In the genomic region with DNA sequence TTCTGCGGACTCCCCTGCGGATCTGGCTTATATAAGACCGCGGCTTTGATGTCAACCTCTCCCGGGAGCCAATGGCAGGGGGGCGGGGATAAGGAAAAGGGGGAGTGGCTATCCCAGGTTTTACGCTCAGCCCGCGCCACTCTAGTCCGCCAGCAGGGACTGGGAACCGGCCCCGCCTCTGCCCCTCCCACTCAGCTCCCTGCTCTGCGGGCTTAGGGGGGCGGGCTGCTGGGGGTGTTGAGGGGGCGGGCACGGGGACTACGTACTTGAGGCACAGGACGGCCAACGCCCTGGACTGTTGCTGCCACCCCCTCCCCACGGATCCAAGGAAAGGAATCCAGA, we compare ENCODE assay signal across 8 cellular contexts. TPM values are rescaled to one million over a fixed set of nuclear protein-coding genes. Genes with fewer than 3 reads are reported as not detected.
DNase-seq lines count a peak whose midpoint lies in the region; ATAC-seq and TF ChIP-seq lines count a peak whose summit lies in the region.

TSS of gene HAND1 (minus strand) at position 4 of the 342 bp plus-strand sequence. CDS start 219 bp downstream, outside the sequence.

- H3K9me3 ChIP-seq in GM23248 (ENCODE audit: low read depth) (no peaks in the 10 kb centered on the region), neural progenitor cell (ENCODE audit: low read depth) (no peaks in the 10 kb centered on the region)

- ATAC-seq in HG02885 (IDR thresholded peaks at IDR 0.05; ENCODE audit: poor library complexity, unreplicated experiment) (no peak), HG02870 (IDR thresholded peaks at IDR 0.05; ENCODE audit: unreplicated experiment) (no peak)

- H3K4me1 ChIP-seq in GM23248 (ENCODE audit: insufficient read depth) (no peaks in the 10 kb centered on the region), neural progenitor cell (peaks cover 23% of the 10 kb centered on the region)

- peak within 1 kb of the TSS; percentile 76 for H3K4me3 Mint-ChIP-seq in neural progenitor cell

- H3F3A ChIP-seq in GM23248 (ENCODE audit: insufficient read depth) (no peaks in the 10 kb centered on the region), neural progenitor cell (ENCODE audit: low read depth) (peaks cover 23% of the 10 kb centered on the region)

- peaks cover 95% of the 10 kb centered on the region for H3K27me3 Mint-ChIP-seq in neural progenitor cell (ENCODE audit: insufficient read depth, low read depth)

- in situ Hi-C loops in GM23248 (cut with MboI), result no loop called here

- H3K79me2 ChIP-seq in GM23248 (ENCODE audit: insufficient read depth), result no peaks in the 10 kb centered on the region
- H3K79me2 ChIP-seq in neural progenitor cell (ENCODE audit: low read depth), result no peaks in the 10 kb centered on the region

- 3 to 4% methylated on average over 15 to 19 of the region's 20 CpGs for WGBS in GM23248 (ENCODE audit: low coverage in 1 of 2, low lambda C conversion rate in 2 of 2, missing lambda C conversion rate in 2 of 2), 2 experiments

- no peak within 1 kb of the TSS for H3K9ac ChIP-seq in GM23248
- H3K9ac ChIP-seq in neural progenitor cell, result no peak within 1 kb of the TSS

- H3K27ac ChIP-seq in GM23248 (no peak within 1 kb of the TSS), neural progenitor cell (no peak within 1 kb of the TSS)

- peaks cover 33% of the 10 kb centered on the region for H3K4me1 Mint-ChIP-seq in neural progenitor cell

- TF ChIP-seq CTCF in epithelial cell of esophagus (IDR thresholded peaks at IDR 0.05; ENCODE audit: insufficient read depth, low read depth, low read length, missing control alignments) (no peak), neural progenitor cell (IDR thresholded peaks at IDR 0.05) (no peak)

- H3K36me3 ChIP-seq in GM23248 (ENCODE audit: low read depth) (no peaks in the 10 kb centered on the region), neural progenitor cell (no peaks in the 10 kb centered on the region)

- H3K27me3 ChIP-seq in GM23248 (replicated peaks; ENCODE audit: insufficient read depth) (peaks cover 98% of the 10 kb centered on the region), neural progenitor cell (peaks cover 100% of the 10 kb centered on the region)

- H3K9me2 ChIP-seq in GM23248 (ENCODE audit: insufficient read depth), result no peaks in the 10 kb centered on the region

- H2AFZ ChIP-seq in GM23248, result no peak within 1 kb of the TSS
- H2AFZ ChIP-seq in neural progenitor cell (replicated peaks), result no peak within 1 kb of the TSS

- H3K9me3 Mint-ChIP-seq in neural progenitor cell, result peaks cover 4% of the 10 kb centered on the region

- DNase-seq in GM23248 (peak; percentile 38), NCI-H526 treated with DMSO at 0.1 percent for 48 hours (lab: John Stamatoyannopoulos, UW) (peak; percentile 44), epithelial cell of esophagus (ENCODE audit: low read depth) (peak; percentile 49), neural progenitor cell (ENCODE audit: low spot score) (peak; percentile 92), SKM-1 treated with dmso at 0.1 percent for 144 hours (lab: John Stamatoyannopoulos, UW; ENCODE audit: unreplicated experiment) (no peak), posterior vena cava (ENCODE audit: low spot score) (no peak)

- H3K36me3 Mint-ChIP-seq in neural progenitor cell, result no peaks in the 10 kb centered on the region

- H4K20me1 ChIP-seq in GM23248 (ENCODE audit: insufficient read depth) (no peaks in the 10 kb centered on the region), neural progenitor cell (ENCODE audit: low read depth) (peaks cover 99% of the 10 kb centered on the region)

- H3K27ac Mint-ChIP-seq in neural progenitor cell, result no peak within 1 kb of the TSS

- H3K4me3 ChIP-seq in GM23248 (peak within 1 kb of the TSS; percentile 34; the same call in 1 of the 2 replicates), epithelial cell of esophagus (ENCODE audit: low read length) (peak within 1 kb of the TSS; percentile 1), neural progenitor cell (peak within 1 kb of the TSS; percentile 44)

- intact Hi-C loops in posterior vena cava (cut with DNase I), result loop anchor here in 1 of 2 donors (10.0 kb wide), 1 partner anchor 1093 kb away; no protein-coding TSS in a partner anchor

- H3K4me2 ChIP-seq in GM23248 (ENCODE audit: unreplicated experiment) (peak within 1 kb of the TSS; percentile 69), neural progenitor cell (peak within 1 kb of the TSS; percentile 82)

RNA-seq across cellular contexts. Expression of gene HAND1, which starts in this region (rescaled TPM):
- not detected in 2 replicates for total RNA-seq in GM23248 (2014; rRNA removed; shearing (Covaris generic))
- not detected in 2 replicates for polyA plus RNA-seq in GM23248 (2016; fragmentation: Nextera tagmentation; extraction: Ambion mirVana)
- total RNA-seq in neural progenitor cell (ENCODE audit: low replicate concordance) (not detected in 2 replicates), posterior vena cava (not detected)

Comparison
In these comparisons a context has a peak if more than half of its experiments do, and no peak if none do; other contexts are left out.
1. Peak in DNase-seq, H3K4me3 ChIP-seq and H3K4me2 ChIP-seq in GM23248; RNA of the gene not detected or under 1 TPM.
2. Peak in DNase-seq, H3K4me3 ChIP-seq and H3K4me2 ChIP-seq in neural progenitor cell; RNA of the gene not detected or under 1 TPM.
3. DNase-seq: peak in NCI-H526 treated with DMSO at 0.1 percent for 48 hours (single experiment) and epithelial cell of esophagus (single experiment); none in SKM-1 treated with dmso at 0.1 percent for 144 hours (single experiment) and posterior vena cava (single experiment).
4. Peak in every context shown above with its lines, with median percentiles within 50 percentile points of each other: H3K4me3 ChIP-seq.